Comparison of ENCODE assay signal across 8 cellular contexts in the genomic region with DNA sequence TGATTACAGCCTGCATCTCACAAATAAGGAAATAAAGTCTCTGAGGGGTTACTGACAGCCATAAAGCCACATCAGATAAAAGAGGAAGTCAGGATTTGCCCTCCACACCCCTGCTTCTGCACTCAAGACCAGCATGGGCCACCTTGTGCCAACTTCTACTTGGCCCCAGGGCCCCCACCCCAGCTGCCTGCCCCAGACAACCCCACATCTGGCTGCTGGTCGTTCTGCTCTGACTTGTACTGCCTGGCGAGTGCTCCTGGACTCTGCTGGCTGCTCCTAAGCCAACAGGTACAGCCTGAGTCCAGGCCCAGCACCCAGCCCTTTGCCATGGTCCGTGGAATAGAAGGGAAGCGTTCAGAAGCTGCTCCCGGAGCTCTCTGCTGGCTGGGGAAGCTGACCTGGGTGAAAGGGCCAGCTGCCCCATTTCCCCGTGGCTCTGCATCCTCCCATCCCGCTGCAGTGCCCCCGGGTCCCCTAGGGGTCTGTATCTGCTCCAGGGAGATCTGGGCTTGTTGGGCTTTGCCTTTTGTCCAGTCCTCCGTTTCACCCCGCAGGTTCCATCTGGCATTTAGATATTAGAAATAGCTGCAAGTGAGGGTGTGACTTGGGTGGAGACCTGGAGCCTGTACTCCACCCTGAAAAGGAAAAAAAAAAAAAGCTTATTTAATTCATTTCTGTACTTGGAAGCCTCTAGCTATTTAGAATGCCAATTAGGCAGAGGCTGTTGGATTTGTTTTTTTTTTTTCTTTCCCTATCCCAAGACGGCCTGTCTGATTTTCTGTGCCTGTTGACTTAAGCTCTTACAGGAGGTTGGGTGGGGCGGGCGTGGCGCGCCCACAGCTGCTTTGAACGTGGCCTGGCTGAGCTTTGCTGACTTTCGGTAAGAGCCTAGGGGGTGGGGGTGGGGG.
DNase-seq lines count a peak whose midpoint lies in the region; ATAC-seq and TF ChIP-seq lines count a peak whose summit lies in the region.

No MANE protein-coding gene starts in this region.

- no peak overlapping the region for H3K27ac ChIP-seq in CD4-positive, alpha-beta T cell (ENCODE audit: low read depth, low read length)

- H3K27me3 Mint-ChIP-seq in CD4-positive, alpha-beta T cell: no peaks in the 10 kb centered on the region
- H3K27me3 Mint-ChIP-seq in naive thymus-derived CD8-positive, alpha-beta T cell: no peaks in the 10 kb centered on the region

- peak in 7 of 10 experiments; percentile 13 to 49 (median 27) for DNase-seq in CD4-positive, alpha-beta T cell
- DNase-seq in NB4 (ENCODE audit: low read depth): peak; percentile 67
- peak; percentile 19 for DNase-seq in dedifferentiated amniotic fluid mesenchymal stem cell (ENCODE audit: extremely low spot score)
- DNase-seq in naive thymus-derived CD8-positive, alpha-beta T cell: no peak
- DNase-seq in NCI-H2081 (lab: John Stamatoyannopoulos, UW): no peak
- DNase-seq in inferior parietal cortex (ENCODE audit: extremely low spot score): no peak

- peaks cover 60% of the 10 kb centered on the region for H3K4me1 Mint-ChIP-seq in CD4-positive, alpha-beta T cell (ENCODE audit: low read depth)
- H3K4me1 Mint-ChIP-seq in naive thymus-derived CD8-positive, alpha-beta T cell: peaks cover 20 to 46% (median 43%) of the 10 kb centered on the region in 4 donors

- no peak for TF ChIP-seq POLR2A in NB4 (IDR thresholded peaks at IDR 0.05; ENCODE audit: extremely low read depth, insufficient read length)

- H3K9me3 ChIP-seq in CD4-positive, alpha-beta T cell (ENCODE audit: control insufficient read depth, low read length): no peaks in the 10 kb centered on the region

- no peak for TF ChIP-seq CTCF in CD4-positive, alpha-beta T cell (IDR thresholded peaks at IDR 0.05)
- no peak for TF ChIP-seq CTCF in NB4 (IDR thresholded peaks at IDR 0.05; ENCODE audit: low read depth, low read length)

- CTCF ChIA-PET in CD4-positive, alpha-beta T cell (lab: Charles Lee): interaction anchor here (1.1 to 2.0 kb wide), 2 partner anchors 25 to 26 kb away, joined by 5 to 6 read pairs; no protein-coding TSS in a partner anchor

- no peaks in the 10 kb centered on the region for H3K9me3 Mint-ChIP-seq in CD4-positive, alpha-beta T cell
- no peaks in the 10 kb centered on the region for H3K9me3 Mint-ChIP-seq in naive thymus-derived CD8-positive, alpha-beta T cell

- H3K27me3 ChIP-seq in CD4-positive, alpha-beta T cell (ENCODE audit: control insufficient read depth, insufficient read depth, low read length): no peaks in the 10 kb centered on the region

- H3K36me3 Mint-ChIP-seq in CD4-positive, alpha-beta T cell (ENCODE audit: low read depth): no peaks in the 10 kb centered on the region
- H3K36me3 Mint-ChIP-seq in naive thymus-derived CD8-positive, alpha-beta T cell: no peaks in the 10 kb centered on the region

- POLR2A ChIA-PET in CD4-positive, alpha-beta T cell (lab: Charles Lee): interaction anchor here (0.6 to 1.8 kb wide), 7 partner anchors 19 to 576 kb away, joined by 3 to 8 read pairs (median 5); no protein-coding TSS in a partner anchor
- POLR2A ChIA-PET in naive thymus-derived CD8-positive, alpha-beta T cell (lab: Charles Lee): no interaction called here

- H3K27ac Mint-ChIP-seq in CD4-positive, alpha-beta T cell: no peak overlapping the region
- peak overlapping the region in 5 of 10 donors; percentile 16 to 73 (median 27) for H3K27ac Mint-ChIP-seq in naive thymus-derived CD8-positive, alpha-beta T cell

- intact Hi-C loops in CD4-positive, alpha-beta T cell (cut with DNase I, micrococcal nuclease): loop anchor here (2.0 to 5.0 kb wide), 2 partner anchors 24 to 33 kb away; no protein-coding TSS in a partner anchor

- ATAC-seq in CD4-positive, alpha-beta T cell (ENCODE audit: poor library complexity): peak; percentile 58
- peak; percentile 52 to 70 for ATAC-seq in naive thymus-derived CD8-positive, alpha-beta T cell
- ATAC-seq in HG02852 (IDR thresholded peaks at IDR 0.05; ENCODE audit: unreplicated experiment): no peak
- no peak for ATAC-seq in GM19035 (IDR thresholded peaks at IDR 0.05; ENCODE audit: unreplicated experiment)

- no peak overlapping the region for H3K4me3 ChIP-seq in NB4 (ENCODE audit: low read depth, low read length)

- H3K4me3 Mint-ChIP-seq in CD4-positive, alpha-beta T cell: peak overlapping the region; percentile 35
- H3K4me3 Mint-ChIP-seq in naive thymus-derived CD8-positive, alpha-beta T cell: peak overlapping the region in 9 of 10 donors; percentile 2 to 76 (median 59)

Comparison
In these comparisons a context has a peak if more than half of its experiments do, and no peak if none do; other contexts are left out.
1. ATAC-seq: peak in CD4-positive, alpha-beta T cell (single experiment) and naive thymus-derived CD8-positive, alpha-beta T cell (2 of 2); none in HG02852 (single experiment) and GM19035 (single experiment).
2. DNase-seq: peak in CD4-positive, alpha-beta T cell (7 of 10), NB4 (single experiment) and dedifferentiated amniotic fluid mesenchymal stem cell (single experiment); none in naive thymus-derived CD8-positive, alpha-beta T cell (0 of 10), NCI-H2081 (0 of 2) and inferior parietal cortex (single experiment).